19 cellular contexts compared by ENCODE assay signal in the genomic region with DNA sequence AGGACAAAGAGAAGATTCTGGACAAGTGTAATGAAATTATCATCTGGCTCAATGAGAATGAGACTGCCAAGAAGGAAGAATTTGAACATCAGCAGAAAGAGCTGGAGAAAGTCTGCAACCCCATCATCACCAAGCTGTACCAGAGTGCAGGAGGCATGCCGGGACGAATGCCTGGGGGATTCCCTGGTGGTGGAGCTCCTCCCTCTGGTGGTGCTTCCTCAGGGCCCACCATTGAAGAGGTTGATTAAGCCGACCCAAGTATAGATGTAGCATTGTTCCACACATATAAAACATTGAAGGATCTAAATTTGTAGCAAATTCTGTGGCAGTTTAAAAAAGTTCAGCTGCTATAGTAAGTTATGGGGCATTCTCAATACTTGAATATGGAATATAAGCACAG.
A peak's percentile ranks its signal among the peaks of the same experiment; 100 is the strongest.
DNase-seq lines count a peak whose midpoint lies in the region; ATAC-seq and TF ChIP-seq lines count a peak whose summit lies in the region.
"Had no signal": no experiment of that assay in that cellular context is flagged by ENCODE, and none has a peak within 500 bp of the region (broad histone marks: within the 10 kb centered on the region; RNA-seq: fewer than 3 reads in every experiment).

No MANE protein-coding gene starts in this region.

- H2AFZ ChIP-seq in Loucy (ENCODE audit: low read length), result no peak overlapping the region
- peak overlapping the region; percentile 79 for H2AFZ ChIP-seq in neural progenitor cell (replicated peaks)
- H2AFZ ChIP-seq: GM23248 had no signal

- TF ChIP-seq POLR2A in stomach (IDR thresholded peaks at IDR 0.05), result no peak

- H3K9me3 ChIP-seq in right atrium auricular region, result no peaks in the 10 kb centered on the region
- H3K9me3 ChIP-seq in heart right ventricle, result no peaks in the 10 kb centered on the region
- no peaks in the 10 kb centered on the region for H3K9me3 ChIP-seq in Loucy (ENCODE audit: insufficient read depth, low read depth, low read length)
- no peaks in the 10 kb centered on the region for H3K9me3 ChIP-seq in endodermal cell (ENCODE audit: control insufficient read depth, low read length)
- H3K9me3 ChIP-seq in neural progenitor cell (ENCODE audit: low read depth), result no peaks in the 10 kb centered on the region
- no peaks in the 10 kb centered on the region for H3K9me3 ChIP-seq in stomach
- H3K9me3 ChIP-seq: BE2C, Peyer's patch, SJSA1 had no signal

- H4K20me1 ChIP-seq in Loucy (ENCODE audit: insufficient read depth, low read length, poor library complexity, severe bottlenecking) (no peaks in the 10 kb centered on the region), neural progenitor cell (ENCODE audit: low read depth) (no peaks in the 10 kb centered on the region)

- H3K9ac ChIP-seq in Loucy (ENCODE audit: low read depth, low read length, poor library complexity, severe bottlenecking) (no peak overlapping the region), endodermal cell (ENCODE audit: extremely low read depth, low read length, poor library complexity, severe bottlenecking) (no peak overlapping the region), neural progenitor cell (no peak overlapping the region)
- H3K9ac ChIP-seq: GM23248 had no signal

- H3K27ac ChIP-seq in right atrium auricular region, result no peak overlapping the region
- H3K27ac ChIP-seq in heart right ventricle, result no peak overlapping the region
- no peak overlapping the region for H3K27ac ChIP-seq in endodermal cell (ENCODE audit: low read depth, low read length)
- no peak overlapping the region for H3K27ac ChIP-seq in neural progenitor cell
- no peak overlapping the region for H3K27ac ChIP-seq in stomach
- H3K27ac ChIP-seq: GM23248, Peyer's patch, SJSA1 had no signal

- intact Hi-C loops in heart right ventricle (cut with DNase I) (no loop called here), stomach (cut with DNase I; ENCODE audit: low total_unique reads) (no loop called here)

- no peaks in the 10 kb centered on the region for H3K36me3 ChIP-seq in right atrium auricular region
- H3K36me3 ChIP-seq in heart right ventricle, result no peaks in the 10 kb centered on the region
- no peaks in the 10 kb centered on the region for H3K36me3 ChIP-seq in Loucy (ENCODE audit: insufficient read depth, low read length)
- H3K36me3 ChIP-seq in endodermal cell (ENCODE audit: control insufficient read depth, insufficient read depth, low read length), result no peaks in the 10 kb centered on the region
- no peaks in the 10 kb centered on the region for H3K36me3 ChIP-seq in neural progenitor cell
- H3K36me3 ChIP-seq in stomach, result no peaks in the 10 kb centered on the region
- H3K36me3 ChIP-seq: BE2C, Peyer's patch, SJSA1 had no signal

- H3K4me3 Mint-ChIP-seq in endodermal cell (no peak overlapping the region), neural progenitor cell (no peak overlapping the region)
- H3K4me3 Mint-ChIP-seq: CD4-positive, CD25-positive, alpha-beta regulatory T cell had no signal

- no peaks in the 10 kb centered on the region for H3F3A ChIP-seq in Loucy (ENCODE audit: low read depth)
- no peaks in the 10 kb centered on the region for H3F3A ChIP-seq in neural progenitor cell (ENCODE audit: low read depth)

- WGBS in heart right ventricle, 2 donors, result 25 to 32% methylated on average over 3 of the region's 3 CpGs
- WGBS in endodermal cell (ENCODE audit: insufficient coverage in 1 of 2, insufficient read length in 1 of 2), 2 experiments, result 52% methylated on average over 3 of the region's 3 CpGs; no CpG with 5 or more reads in 1 of the 2 experiments
- 23 to 41% (median 26%) methylated on average over 3 of the region's 3 CpGs for WGBS in stomach, 5 donors

- no peak for TF ChIP-seq EP300 in stomach (IDR thresholded peaks at IDR 0.05)

- H3K27ac Mint-ChIP-seq in endodermal cell (no peak overlapping the region), neural progenitor cell (no peak overlapping the region)
- H3K27ac Mint-ChIP-seq: CD4-positive, CD25-positive, alpha-beta regulatory T cell had no signal

- H3K27me3 ChIP-seq in right atrium auricular region (no peaks in the 10 kb centered on the region), heart right ventricle (peaks cover 0 to 3% (median 0%) of the 10 kb centered on the region in 7 donors), Loucy (ENCODE audit: insufficient read depth, low read length, poor library complexity, severe bottlenecking) (no peaks in the 10 kb centered on the region), endodermal cell (ENCODE audit: control insufficient read depth, insufficient read depth, low read length, poor library complexity, severe bottlenecking) (no peaks in the 10 kb centered on the region), neural progenitor cell (no peaks in the 10 kb centered on the region), stomach (no peaks in the 10 kb centered on the region)
- H3K27me3 ChIP-seq: Peyer's patch had no signal

- no peak overlapping the region for H3K4me2 ChIP-seq in Loucy (ENCODE audit: low read depth, low read length, poor library complexity, severe bottlenecking)
- no peak overlapping the region for H3K4me2 ChIP-seq in neural progenitor cell

- DNase-seq in right atrium auricular region (ENCODE audit: low spot score) (peak; percentile 11), heart right ventricle (no peak), endodermal cell (peak; percentile 78), neural progenitor cell (ENCODE audit: low spot score) (peak; percentile 30), NCI-H748 (lab: John Stamatoyannopoulos, UW; ENCODE audit: unreplicated experiment) (no peak), stomach (no peak)
- DNase-seq: BE2C; CD4-positive, CD25-positive, alpha-beta regulatory T cell; COR-L47; GM23248; KG1; NCI-H1417; NCI-H187 treated with DMSO at 0.1 percent for 48 hours; NCI-H226; NCI-H524 treated with DMSO at 0.1 percent for 48 hours; Peyer's patch had no signal

- no peaks in the 10 kb centered on the region for H3K4me1 Mint-ChIP-seq in endodermal cell
- no peaks in the 10 kb centered on the region for H3K4me1 Mint-ChIP-seq in neural progenitor cell
- H3K4me1 Mint-ChIP-seq: CD4-positive, CD25-positive, alpha-beta regulatory T cell had no signal

- H3K9me3 Mint-ChIP-seq in endodermal cell (no peaks in the 10 kb centered on the region), neural progenitor cell (no peaks in the 10 kb centered on the region)

- no peak for ATAC-seq in heart right ventricle
- ATAC-seq in GM19455 (IDR thresholded peaks at IDR 0.05; ENCODE audit: unreplicated experiment), result no peak

- no peaks in the 10 kb centered on the region for H3K4me1 ChIP-seq in right atrium auricular region
- no peaks in the 10 kb centered on the region for H3K4me1 ChIP-seq in heart right ventricle
- H3K4me1 ChIP-seq in Loucy (ENCODE audit: insufficient read depth, low read length, poor library complexity, severe bottlenecking), result no peaks in the 10 kb centered on the region
- no peaks in the 10 kb centered on the region for H3K4me1 ChIP-seq in endodermal cell (ENCODE audit: control insufficient read depth, insufficient read depth, low read length)
- H3K4me1 ChIP-seq in neural progenitor cell, result no peaks in the 10 kb centered on the region
- H3K4me1 ChIP-seq in stomach, result no peaks in the 10 kb centered on the region
- H3K4me1 ChIP-seq: BE2C, Peyer's patch, SJSA1 had no signal

- H3K4me3 ChIP-seq in right atrium auricular region, result no peak overlapping the region
- H3K4me3 ChIP-seq in heart right ventricle, result no peak overlapping the region
- H3K4me3 ChIP-seq in Loucy (ENCODE audit: low read length, poor library complexity, severe bottlenecking), result no peak overlapping the region
- H3K4me3 ChIP-seq in endodermal cell (ENCODE audit: low read length), result no peak overlapping the region
- H3K4me3 ChIP-seq in neural progenitor cell, result no peak overlapping the region
- no peak overlapping the region for H3K4me3 ChIP-seq in stomach
- H3K4me3 ChIP-seq: GM23248, Peyer's patch, SJSA1 had no signal

- H3K27me3 Mint-ChIP-seq in endodermal cell (ENCODE audit: insufficient read depth) (no peaks in the 10 kb centered on the region), neural progenitor cell (ENCODE audit: insufficient read depth, low read depth) (no peaks in the 10 kb centered on the region)

- H3K9me2 ChIP-seq in Loucy (replicated peaks; ENCODE audit: low read depth, low read length), result no peaks in the 10 kb centered on the region

- no peaks in the 10 kb centered on the region for H3K79me2 ChIP-seq in Loucy (ENCODE audit: insufficient read depth, low read length)
- H3K79me2 ChIP-seq in neural progenitor cell (ENCODE audit: low read depth), result no peaks in the 10 kb centered on the region

- TF ChIP-seq CTCF in right atrium auricular region (IDR thresholded peaks at IDR 0.05) (no peak), heart right ventricle (IDR thresholded peaks at IDR 0.05) (no peak), Loucy (conservative IDR thresholded peaks at IDR 0.05; ENCODE audit: low read length) (peak; percentile 24; the same call in 1 of the 2 replicates), endodermal cell (conservative IDR thresholded peaks at IDR 0.05) (peak; percentile 92), neural progenitor cell (IDR thresholded peaks at IDR 0.05) (peak; percentile 54), stomach (IDR thresholded peaks at IDR 0.05) (no peak)

- H3K36me3 Mint-ChIP-seq in endodermal cell (ENCODE audit: low read depth) (no peaks in the 10 kb centered on the region), neural progenitor cell (no peaks in the 10 kb centered on the region)
- H3K36me3 Mint-ChIP-seq: CD4-positive, CD25-positive, alpha-beta regulatory T cell had no signal

Comparison
In these comparisons a context has a peak if more than half of its experiments do, and no peak if none do; other contexts are left out.
1. DNase-seq: peak in right atrium auricular region (single experiment), endodermal cell (single experiment) and neural progenitor cell (single experiment); none in heart right ventricle (0 of 2), NCI-H748 (single experiment) and stomach (single experiment).
2. CTCF ChIP-seq: peak in Loucy (single experiment), endodermal cell (single experiment) and neural progenitor cell (single experiment); none in right atrium auricular region (0 of 2), heart right ventricle (0 of 9) and stomach (0 of 7).